ENCODE assay signal across 1 cellular context in genomic region chr18:58983260-58983659, GRCh38.
TF ChIP-seq lines count a peak whose summit lies in the region.

No MANE protein-coding gene starts in this region.

TF ChIP-seq in GM23338, 12 proteins besides CTCF, POLR2A, EP300 and RAD21 (continued from another document):
- TF ChIP-seq, protein P1, sequence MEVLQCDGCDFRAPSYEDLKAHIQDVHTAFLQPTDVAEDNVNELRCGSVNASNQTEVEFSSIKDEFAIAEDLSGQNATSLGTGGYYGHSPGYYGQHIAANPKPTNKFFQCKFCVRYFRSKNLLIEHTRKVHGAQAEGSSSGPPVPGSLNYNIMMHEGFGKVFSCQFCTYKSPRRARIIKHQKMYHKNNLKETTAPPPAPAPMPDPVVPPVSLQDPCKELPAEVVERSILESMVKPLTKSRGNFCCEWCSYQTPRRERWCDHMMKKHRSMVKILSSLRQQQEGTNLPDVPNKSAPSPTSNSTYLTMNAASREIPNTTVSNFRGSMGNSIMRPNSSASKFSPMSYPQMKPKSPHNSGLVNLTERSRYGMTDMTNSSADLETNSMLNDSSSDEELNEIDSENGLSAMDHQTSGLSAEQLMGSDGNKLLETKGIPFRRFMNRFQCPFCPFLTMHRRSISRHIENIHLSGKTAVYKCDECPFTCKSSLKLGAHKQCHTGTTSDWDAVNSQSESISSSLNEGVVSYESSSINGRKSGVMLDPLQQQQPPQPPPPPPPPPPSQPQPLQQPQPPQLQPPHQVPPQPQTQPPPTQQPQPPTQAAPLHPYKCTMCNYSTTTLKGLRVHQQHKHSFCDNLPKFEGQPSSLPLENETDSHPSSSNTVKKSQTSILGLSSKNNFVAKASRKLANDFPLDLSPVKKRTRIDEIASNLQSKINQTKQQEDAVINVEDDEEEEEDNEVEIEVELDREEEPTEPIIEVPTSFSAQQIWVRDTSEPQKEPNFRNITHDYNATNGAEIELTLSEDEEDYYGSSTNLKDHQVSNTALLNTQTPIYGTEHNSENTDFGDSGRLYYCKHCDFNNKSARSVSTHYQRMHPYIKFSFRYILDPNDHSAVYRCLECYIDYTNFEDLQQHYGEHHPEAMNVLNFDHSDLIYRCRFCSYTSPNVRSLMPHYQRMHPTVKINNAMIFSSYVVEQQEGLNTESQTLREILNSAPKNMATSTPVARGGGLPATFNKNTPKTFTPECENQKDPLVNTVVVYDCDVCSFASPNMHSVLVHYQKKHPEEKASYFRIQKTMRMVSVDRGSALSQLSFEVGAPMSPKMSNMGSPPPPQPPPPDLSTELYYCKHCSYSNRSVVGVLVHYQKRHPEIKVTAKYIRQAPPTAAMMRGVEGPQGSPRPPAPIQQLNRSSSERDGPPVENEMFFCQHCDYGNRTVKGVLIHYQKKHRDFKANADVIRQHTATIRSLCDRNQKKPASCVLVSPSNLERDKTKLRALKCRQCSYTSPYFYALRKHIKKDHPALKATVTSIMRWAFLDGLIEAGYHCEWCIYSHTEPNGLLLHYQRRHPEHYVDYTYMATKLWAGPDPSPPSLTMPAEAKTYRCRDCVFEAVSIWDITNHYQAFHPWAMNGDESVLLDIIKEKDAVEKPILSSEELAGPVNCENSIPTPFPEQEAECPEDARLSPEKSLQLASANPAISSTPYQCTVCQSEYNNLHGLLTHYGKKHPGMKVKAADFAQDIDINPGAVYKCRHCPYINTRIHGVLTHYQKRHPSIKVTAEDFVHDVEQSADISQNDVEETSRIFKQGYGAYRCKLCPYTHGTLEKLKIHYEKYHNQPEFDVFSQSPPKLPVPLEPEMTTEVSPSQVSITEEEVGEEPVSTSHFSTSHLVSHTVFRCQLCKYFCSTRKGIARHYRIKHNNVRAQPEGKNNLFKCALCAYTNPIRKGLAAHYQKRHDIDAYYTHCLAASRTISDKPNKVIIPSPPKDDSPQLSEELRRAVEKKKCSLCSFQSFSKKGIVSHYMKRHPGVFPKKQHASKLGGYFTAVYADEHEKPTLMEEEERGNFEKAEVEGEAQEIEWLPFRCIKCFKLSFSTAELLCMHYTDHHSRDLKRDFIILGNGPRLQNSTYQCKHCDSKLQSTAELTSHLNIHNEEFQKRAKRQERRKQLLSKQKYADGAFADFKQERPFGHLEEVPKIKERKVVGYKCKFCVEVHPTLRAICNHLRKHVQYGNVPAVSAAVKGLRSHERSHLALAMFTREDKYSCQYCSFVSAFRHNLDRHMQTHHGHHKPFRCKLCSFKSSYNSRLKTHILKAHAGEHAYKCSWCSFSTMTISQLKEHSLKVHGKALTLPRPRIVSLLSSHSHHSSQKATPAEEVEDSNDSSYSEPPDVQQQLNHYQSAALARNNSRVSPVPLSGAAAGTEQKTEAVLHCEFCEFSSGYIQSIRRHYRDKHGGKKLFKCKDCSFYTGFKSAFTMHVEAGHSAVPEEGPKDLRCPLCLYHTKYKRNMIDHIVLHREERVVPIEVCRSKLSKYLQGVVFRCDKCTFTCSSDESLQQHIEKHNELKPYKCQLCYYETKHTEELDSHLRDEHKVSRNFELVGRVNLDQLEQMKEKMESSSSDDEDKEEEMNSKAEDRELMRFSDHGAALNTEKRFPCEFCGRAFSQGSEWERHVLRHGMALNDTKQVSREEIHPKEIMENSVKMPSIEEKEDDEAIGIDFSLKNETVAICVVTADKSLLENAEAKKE (CRISPR knock-in tag; IDR thresholded peaks at IDR 0.05) = no peak
